1 cellular context compared by ENCODE assay signal in the genomic region with DNA sequence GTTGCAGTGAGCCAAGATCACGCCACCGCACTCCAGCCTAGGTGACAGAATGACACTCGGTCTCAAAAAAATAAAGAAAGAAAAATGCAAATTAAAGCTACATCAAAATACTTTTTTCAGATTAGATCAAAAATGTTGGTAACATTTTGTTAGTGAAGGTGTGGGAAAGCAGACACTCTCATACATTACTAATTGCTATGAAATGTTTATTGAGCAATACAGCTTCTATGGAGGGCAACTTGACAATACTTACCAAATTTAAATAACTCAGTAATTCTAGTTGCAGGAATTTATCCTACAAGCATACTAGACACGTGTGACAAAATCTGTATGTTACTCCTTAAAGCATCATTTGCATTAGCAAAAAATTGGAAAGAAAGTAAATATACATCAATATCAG.
TF ChIP-seq lines count a peak whose summit lies in the region.

No MANE protein-coding gene starts in this region.

TF ChIP-seq in IMR-90, 13 proteins besides CTCF, POLR2A, EP300 and RAD21 (continued from another document):
- TF ChIP-seq RFX5 (IDR thresholded peaks at IDR 0.05; ENCODE audit: low read depth, low read length): no peak
- TF ChIP-seq CEBPB (IDR thresholded peaks at IDR 0.05; ENCODE audit: low read depth, low read length): 0 out of 2 replicates have a peak, but pooled peaks have one; percentile 36
- TF ChIP-seq FOS (IDR thresholded peaks at IDR 0.05; ENCODE audit: low read depth, low read length): no peak
- TF ChIP-seq, protein P1, sequence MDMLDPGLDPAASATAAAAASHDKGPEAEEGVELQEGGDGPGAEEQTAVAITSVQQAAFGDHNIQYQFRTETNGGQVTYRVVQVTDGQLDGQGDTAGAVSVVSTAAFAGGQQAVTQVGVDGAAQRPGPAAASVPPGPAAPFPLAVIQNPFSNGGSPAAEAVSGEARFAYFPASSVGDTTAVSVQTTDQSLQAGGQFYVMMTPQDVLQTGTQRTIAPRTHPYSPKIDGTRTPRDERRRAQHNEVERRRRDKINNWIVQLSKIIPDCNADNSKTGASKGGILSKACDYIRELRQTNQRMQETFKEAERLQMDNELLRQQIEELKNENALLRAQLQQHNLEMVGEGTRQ (IDR thresholded peaks at IDR 0.05; ENCODE audit: low read depth, low read length): no peak
- TF ChIP-seq CHD1 (IDR thresholded peaks at IDR 0.05; ENCODE audit: low read depth, low read length): no peak
- no peak for TF ChIP-seq NFE2L2 (IDR thresholded peaks at IDR 0.05; ENCODE audit: low read depth, low read length)
- TF ChIP-seq MAFK (IDR thresholded peaks at IDR 0.05; ENCODE audit: low read depth, low read length): no peak
TF ChIP-seq in IMR-90: peak in this region for 1.
